In the genomic region with DNA sequence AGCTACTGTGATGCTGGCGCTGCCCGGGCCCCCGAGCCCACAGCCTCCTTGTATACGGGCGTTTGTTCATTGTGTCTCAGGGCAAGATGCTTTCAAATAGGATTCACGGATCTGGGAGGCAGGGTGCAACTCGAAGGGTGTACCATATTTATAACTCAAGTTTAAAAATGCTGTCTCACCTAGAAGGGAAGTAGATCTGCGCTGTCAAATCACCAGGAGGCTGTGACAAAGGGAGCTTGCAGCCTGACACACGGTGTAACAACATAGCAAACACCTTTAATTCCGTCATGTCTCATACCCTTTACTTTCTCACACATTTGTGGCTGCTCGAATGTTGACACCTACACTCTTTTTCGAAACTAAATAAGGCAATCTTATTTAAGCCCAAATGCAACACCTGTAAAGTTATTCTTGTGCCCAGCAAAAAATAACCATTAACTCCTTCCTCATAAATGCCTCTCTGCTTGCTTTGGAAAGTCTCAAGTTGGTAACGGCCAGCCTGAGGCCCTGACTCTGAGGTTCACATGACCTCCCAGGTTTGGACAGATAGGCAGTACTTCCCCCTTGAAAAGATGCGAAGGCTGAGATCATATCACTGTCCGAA, we compare ENCODE assay signal across 8 cellular contexts. TPM values are rescaled to one million over a fixed set of nuclear protein-coding genes. Genes with fewer than 3 reads are reported as not detected.
DNase-seq lines count a peak whose midpoint lies in the region; ATAC-seq and TF ChIP-seq lines count a peak whose summit lies in the region.
"Had no signal": no experiment of that assay in that cellular context is flagged by ENCODE, and none has a peak within 500 bp of the region (broad histone marks: within the 10 kb centered on the region; RNA-seq: fewer than 3 reads in every experiment).

No MANE protein-coding gene starts in this region.

- H3K27ac ChIP-seq in IMR-90 (ENCODE audit: insufficient read depth, low read length) (peak overlapping the region; percentile 51; the same call in 1 of the 2 replicates), angular gyrus (ENCODE audit: low read depth, low read length) (peak overlapping the region; percentile 99), left lung (peak overlapping the region; percentile 98 to 99), substantia nigra (ENCODE audit: low read depth, low read length, poor library complexity, severe bottlenecking) (peak overlapping the region; percentile 99)
- H3K27ac ChIP-seq in CD4-positive, alpha-beta memory T cell (ENCODE audit: low read depth, low read length): no peak overlapping the region

- in situ Hi-C loops in IMR-90 (cut with MboI; ENCODE audit: low sequenced_read_pairs): loop anchor here (25.0 kb wide), 2 partner anchors 996 to 1804 kb away; no protein-coding TSS in a partner anchor

- H2BK15ac ChIP-seq in IMR-90 (ENCODE audit: low read depth, low read length): 0 out of 3 replicates have a peak overlapping the region, but pooled peaks have one; percentile 9

- H3K9me3 Mint-ChIP-seq in activated naive CD4-positive, alpha-beta T cell treated with anti-CD3 and anti-CD28 coated beads, Interleukin-2, amount 10 ng/mL, durations not matched to agents 7 days and 5 days: no peaks in the 10 kb centered on the region
- no peaks in the 10 kb centered on the region for H3K9me3 Mint-ChIP-seq in CD4-positive, alpha-beta memory T cell

- peaks cover 37% of the 10 kb centered on the region for H3K4me1 ChIP-seq in IMR-90 (ENCODE audit: control insufficient read depth, insufficient read depth, low read length)
- H3K4me1 ChIP-seq in left lung: peaks cover 25 to 97% of the 10 kb centered on the region in 2 donors
- H3K4me1 ChIP-seq in CD4-positive, alpha-beta memory T cell (ENCODE audit: insufficient read depth, low read length): peaks cover 7% of the 10 kb centered on the region

- H3K56ac ChIP-seq in IMR-90 (ENCODE audit: extremely low read depth, insufficient read depth, low read length): no peak overlapping the region

- H3K27ac Mint-ChIP-seq in activated naive CD4-positive, alpha-beta T cell treated with anti-CD3 and anti-CD28 coated beads, Interleukin-2, amount 10 ng/mL, durations not matched to agents 7 days and 5 days: no peak overlapping the region
- H3K27ac Mint-ChIP-seq in CD4-positive, alpha-beta memory T cell: peak overlapping the region in 1 of 7 donors; percentile 58

- 25% methylated on average over 5 of the region's 15 CpGs; no CpG with 5 or more reads in 1 of the 2 experiments for WGBS in IMR-90 (ENCODE audit: extremely low coverage in 2 of 2, insufficient read length in 1 of 2), 2 experiments

- peaks cover 29% of the 10 kb centered on the region; the same call in 1 of the 2 replicates for H4K20me1 ChIP-seq in IMR-90 (ENCODE audit: insufficient read depth, low read length)

- no peak for TF ChIP-seq RAD21 in IMR-90 (IDR thresholded peaks at IDR 0.05; ENCODE audit: low read length)

- H4K5ac ChIP-seq in IMR-90 (ENCODE audit: low read depth, low read length): peak overlapping the region; percentile 25

- H2BK20ac ChIP-seq in IMR-90 (ENCODE audit: low read depth, low read length): peak overlapping the region; percentile 7; the same call in 1 of the 2 replicates

- H3K36me3 Mint-ChIP-seq in activated naive CD4-positive, alpha-beta T cell treated with anti-CD3 and anti-CD28 coated beads, Interleukin-2, amount 10 ng/mL, durations not matched to agents 7 days and 5 days: no peaks in the 10 kb centered on the region
- peaks cover 0 to 2% of the 10 kb centered on the region in 2 donors for H3K36me3 Mint-ChIP-seq in CD4-positive, alpha-beta memory T cell

- no peak overlapping the region for H3K4me3 Mint-ChIP-seq in activated naive CD4-positive, alpha-beta T cell treated with anti-CD3 and anti-CD28 coated beads, Interleukin-2, amount 10 ng/mL, durations not matched to agents 7 days and 5 days
- H3K4me3 Mint-ChIP-seq in CD4-positive, alpha-beta memory T cell: no peak overlapping the region

- dilution Hi-C loops in IMR-90 (cut with HindIII; ENCODE audit: low sequenced_read_pairs, unreplicated experiment): no loop called here

- peaks cover 2% of the 10 kb centered on the region; the same call in 1 of the 2 replicates for H3K36me3 ChIP-seq in IMR-90 (ENCODE audit: control insufficient read depth, insufficient read depth, low read length)
- peaks cover 0 to 27% of the 10 kb centered on the region in 2 donors for H3K36me3 ChIP-seq in left lung
- no peaks in the 10 kb centered on the region for H3K36me3 ChIP-seq in CD4-positive, alpha-beta memory T cell (ENCODE audit: insufficient read depth, low read length)

- peak overlapping the region; percentile 3 for H2BK120ac ChIP-seq in IMR-90 (ENCODE audit: low read depth, low read length)

- H2AK9ac ChIP-seq in IMR-90 (replicated peaks; ENCODE audit: low read depth, low read length, poor library complexity): peak overlapping the region; percentile 51

- no peak for DNase-seq in IMR-90
- DNase-seq in left lung: peak in 1 of 2 donors; percentile 62
- DNase-seq in substantia nigra (lab: John Stamatoyannopoulos, UW): peak in 36 of 49 donors; percentile 17 to 81 (median 56)
- DNase-seq in activated naive CD4-positive, alpha-beta T cell treated with anti-CD3 and anti-CD28 coated beads, Interleukin-2, amount 10 ng/mL, durations not matched to agents 7 days and 5 days: no peak
- no peak for DNase-seq in CD4-positive, alpha-beta memory T cell
- DNase-seq in NCI-H82 (lab: John Stamatoyannopoulos, UW): no peak
- DNase-seq: activated CD4-positive, alpha-beta T cell treated with anti-CD3 and anti-CD28 coated beads for 48 hours had no signal

- H3K9me1 ChIP-seq in IMR-90 (ENCODE audit: insufficient read depth, low read length): peaks cover under 1% of the 10 kb centered on the region; the same call in 1 of the 2 replicates

- TF ChIP-seq CTCF in IMR-90 (conservative IDR thresholded peaks at IDR 0.05; ENCODE audit: low read depth, low read length) (no peak), left lung (IDR thresholded peaks at IDR 0.05) (no peak)

- H2BK5ac ChIP-seq in IMR-90 (ENCODE audit: low read depth, low read length, poor library complexity, severe bottlenecking): no peak overlapping the region

- peak overlapping the region; percentile 98 for H3K23ac ChIP-seq in IMR-90 (ENCODE audit: low read depth, low read length)

- ATAC-seq in IMR-90 (ENCODE audit: low read depth) (no peak), left lung (peak; percentile 27)

- H3K4me1 Mint-ChIP-seq in activated naive CD4-positive, alpha-beta T cell treated with anti-CD3 and anti-CD28 coated beads, Interleukin-2, amount 10 ng/mL, durations not matched to agents 7 days and 5 days: no peaks in the 10 kb centered on the region
- H3K4me1 Mint-ChIP-seq in CD4-positive, alpha-beta memory T cell: peaks cover 5 to 12% (median 9%) of the 10 kb centered on the region in 4 donors

- no TSS peak for BruUV-seq in IMR-90 (replicated peaks; lab: Mats Ljungman, UMichigan)

- peak overlapping the region; percentile 79 for H3K4me2 ChIP-seq in IMR-90 (ENCODE audit: low read depth, low read length)

- H3K18ac ChIP-seq in IMR-90 (ENCODE audit: low read depth, low read length): peak overlapping the region; percentile 83

- H2AK5ac ChIP-seq in IMR-90 (ENCODE audit: low read depth, low read length): peak overlapping the region; percentile 21; the same call in 1 of the 2 replicates

- CTCF ChIA-PET in IMR-90 (lab: Yijun Ruan, JAX): interaction anchor here (0.6 kb wide), 1 partner anchor 58 kb away, joined by 7 read pairs; no protein-coding TSS in a partner anchor
- CTCF ChIA-PET in activated naive CD4-positive, alpha-beta T cell treated with anti-CD3 and anti-CD28 coated beads, Interleukin-2, amount 10 ng/mL, durations not matched to agents 7 days and 5 days (lab: Charles Lee): no interaction called here
- CTCF ChIA-PET in CD4-positive, alpha-beta memory T cell (lab: Charles Lee; ENCODE audit: partially characterized antibody): no interaction called here

- peak overlapping the region; percentile 9 for H3K4ac ChIP-seq in IMR-90 (ENCODE audit: low read depth, low read length)

- H3K27me3 Mint-ChIP-seq in activated naive CD4-positive, alpha-beta T cell treated with anti-CD3 and anti-CD28 coated beads, Interleukin-2, amount 10 ng/mL, durations not matched to agents 7 days and 5 days: peaks cover 55% of the 10 kb centered on the region
- H3K27me3 Mint-ChIP-seq in CD4-positive, alpha-beta memory T cell: peaks cover 13 to 48% of the 10 kb centered on the region in 2 donors

- peak overlapping the region; percentile 57 for H3K9ac ChIP-seq in IMR-90 (ENCODE audit: low read depth, low read length)

- H3K9me3 ChIP-seq in IMR-90 (ENCODE audit: control insufficient read depth, insufficient read depth, low read length) (no peaks in the 10 kb centered on the region), left lung (no peaks in the 10 kb centered on the region)
- H3K9me3 ChIP-seq in CD4-positive, alpha-beta memory T cell (ENCODE audit: control insufficient read depth in 1 of 2, low read length in 2 of 2): no peaks in the 10 kb centered on the region

- intact Hi-C loops in IMR-90 (cut with micrococcal nuclease) (no loop called here), left lung (cut with DNase I) (no loop called here)
- intact Hi-C loops in CD4-positive, alpha-beta memory T cell (cut with micrococcal nuclease): no loop called here

- POLR2A ChIA-PET in IMR-90 (lab: Charles Lee; ENCODE audit: unreplicated experiment): no interaction called here
- POLR2A ChIA-PET in CD4-positive, alpha-beta memory T cell (lab: Charles Lee; ENCODE audit: partially characterized antibody): no interaction called here

- peak overlapping the region; percentile 51; the same call in 1 of the 2 replicates for H3K14ac ChIP-seq in IMR-90 (replicated peaks; ENCODE audit: low read depth, low read length)

- H3K4me3 ChIP-seq in IMR-90 (ENCODE audit: insufficient read depth, low read depth, low read length) (no peak overlapping the region), left lung (peak overlapping the region in 1 of 2 donors; percentile 17)
- H3K4me3 ChIP-seq in CD4-positive, alpha-beta memory T cell (ENCODE audit: low read length in 2 of 2): no peak overlapping the region

- peak overlapping the region; percentile 2 to 61; a peak in 2 of 4 replicates for H4K8ac ChIP-seq in IMR-90 (ENCODE audit: low read depth in 2 of 2, low read length in 2 of 2)

- peak overlapping the region; percentile 16 for H2AFZ ChIP-seq in IMR-90 (replicated peaks; ENCODE audit: low read length, poor library complexity)

- H3K27me3 ChIP-seq in IMR-90 (ENCODE audit: control insufficient read depth, insufficient read depth, low read length) (no peaks in the 10 kb centered on the region), left lung (peaks cover 0 to 26% of the 10 kb centered on the region in 2 donors)
- H3K27me3 ChIP-seq in CD4-positive, alpha-beta memory T cell (ENCODE audit: insufficient read depth, low read length): no peaks in the 10 kb centered on the region

- TF ChIP-seq POLR2A in IMR-90 (IDR thresholded peaks at IDR 0.05; ENCODE audit: low read depth, low read length): peak; percentile 21; the same call in 1 of the 2 replicates

- peak overlapping the region; percentile 47 for H4K91ac ChIP-seq in IMR-90 (ENCODE audit: insufficient read depth, low read depth, low read length)

- peaks cover 29 to 75% of the 10 kb centered on the region in 2 experiments for H3K79me1 ChIP-seq in IMR-90 (ENCODE audit: low read depth in 1 of 2, low read length in 2 of 2)

RNA-seq across cellular contexts. Expression of gene ZEB2, which starts 11.7 kb away (rescaled TPM):
- total RNA-seq in IMR-90 (2012; rRNA removed) (50.9 and 52.5 TPM in 2 replicates), left lung (100 to 1,000 TPM; 141 to 272 TPM)
- 22.4 and 23.8 TPM in 2 replicates for polyA plus RNA-seq in IMR-90 (2012; rRNA removed)
- polyA plus RNA-seq in IMR-90 (2012; cell fraction: cytosol; rRNA removed): 9.9 and 12.5 TPM in 2 replicates
- polyA plus RNA-seq in IMR-90 (2012; cell fraction: nucleus; rRNA removed; ENCODE audit: low replicate concordance): 12.0 and 32.4 TPM in 2 replicates
- total RNA-seq in CD4-positive, alpha-beta memory T cell: 1 to 10 TPM; 3.6 to 5.2 TPM
- polyA plus RNA-seq in CD4-positive, alpha-beta memory T cell: 1 to 10 TPM in 1 of 2 donors, under 1 TPM in 1; 0.83 to 1.5 TPM

Comparison
In these comparisons a context has a peak if more than half of its experiments do, and no peak if none do; other contexts are left out.
1. DNase-seq: peak in substantia nigra (36 of 49); none in IMR-90 (single experiment), activated naive CD4-positive, alpha-beta T cell treated with anti-CD3 and anti-CD28 coated beads, Interleukin-2, amount 10 ng/mL, durations not matched to agents 7 days and 5 days (single experiment), CD4-positive, alpha-beta memory T cell (0 of 5) and NCI-H82 (single experiment).